Comparison of ENCODE assay signal across 10 cellular contexts in genomic region chr14:34018125-34018524, GRCh38.
DNase-seq lines count a peak whose midpoint lies in the region; ATAC-seq lines count a peak whose summit lies in the region.
"Had no signal": no experiment of that assay in that cellular context is flagged by ENCODE, and none has a peak within 500 bp of the region (broad histone marks: within the 10 kb centered on the region; RNA-seq: fewer than 3 reads in every experiment).

No MANE protein-coding gene starts in this region.

- no peaks in the 10 kb centered on the region for H3K9me3 Mint-ChIP-seq in activated CD4-positive, alpha-beta T cell treated with anti-CD3 and anti-CD28 coated beads for 36 hours (ENCODE audit: low read depth)
- no peaks in the 10 kb centered on the region for H3K9me3 Mint-ChIP-seq in central memory CD8-positive, alpha-beta T cell

- peaks cover 17% of the 10 kb centered on the region for H3K4me1 Mint-ChIP-seq in activated CD4-positive, alpha-beta T cell treated with anti-CD3 and anti-CD28 coated beads for 36 hours
- H3K4me1 Mint-ChIP-seq in central memory CD8-positive, alpha-beta T cell, result peaks cover 5% of the 10 kb centered on the region

- no peaks in the 10 kb centered on the region for H3K36me3 Mint-ChIP-seq in activated CD4-positive, alpha-beta T cell treated with anti-CD3 and anti-CD28 coated beads for 36 hours (ENCODE audit: low read depth)
- H3K36me3 Mint-ChIP-seq in central memory CD8-positive, alpha-beta T cell (ENCODE audit: insufficient read depth), result peaks cover 2% of the 10 kb centered on the region

- H3K27ac Mint-ChIP-seq in activated CD4-positive, alpha-beta T cell treated with anti-CD3 and anti-CD28 coated beads for 36 hours, result peak overlapping the region; percentile 83
- peak overlapping the region; percentile 51 for H3K27ac Mint-ChIP-seq in central memory CD8-positive, alpha-beta T cell (ENCODE audit: low read depth)

- no peaks in the 10 kb centered on the region for H3K4me1 ChIP-seq in skeletal muscle satellite cell (ENCODE audit: control insufficient read depth, insufficient read depth, low read length)

- H3K4me2 ChIP-seq in skeletal muscle satellite cell (ENCODE audit: low read length), result peak overlapping the region; percentile 65

- H3K27me3 Mint-ChIP-seq in activated CD4-positive, alpha-beta T cell treated with anti-CD3 and anti-CD28 coated beads for 36 hours, result no peaks in the 10 kb centered on the region
- H3K27me3 Mint-ChIP-seq in central memory CD8-positive, alpha-beta T cell, result no peaks in the 10 kb centered on the region

- CTCF ChIA-PET in activated CD4-positive, alpha-beta T cell treated with anti-CD3 and anti-CD28 coated beads for 36 hours (lab: Charles Lee), result no interaction called here

- no peaks in the 10 kb centered on the region for H3K9me3 ChIP-seq in skeletal muscle satellite cell (replicated peaks; ENCODE audit: low read length)

- POLR2A ChIA-PET in activated CD4-positive, alpha-beta T cell treated with anti-CD3 and anti-CD28 coated beads for 36 hours (lab: Charles Lee), result no interaction called here

- DNase-seq in activated CD4-positive, alpha-beta T cell treated with anti-CD3 and anti-CD28 coated beads for 36 hours, result no peak
- no peak for DNase-seq in activated CD4-positive, alpha-beta T cell treated with anti-CD3 and anti-CD28 coated beads, Interleukin-2, amount 50 U/mL, for 1 hour
- no peak for DNase-seq in central memory CD8-positive, alpha-beta T cell (ENCODE audit: low spot score in 2 of 2)
- DNase-seq in ureter (ENCODE audit: low spot score), result no peak
- DNase-seq in GOT3 (lab: John Stamatoyannopoulos, UW), result no peak
- DNase-seq: activated CD8-positive, alpha-beta memory T cell treated with anti-CD3 and anti-CD28 coated beads, Interleukin-2, amount 50 U/mL, for 4 hours; NCI-H1694 had no signal

- H3K4me3 Mint-ChIP-seq in activated CD4-positive, alpha-beta T cell treated with anti-CD3 and anti-CD28 coated beads for 36 hours, result peak overlapping the region; percentile 67
- H3K4me3 Mint-ChIP-seq in central memory CD8-positive, alpha-beta T cell, result peak overlapping the region; percentile 55

- intact Hi-C loops in activated CD4-positive, alpha-beta T cell treated with anti-CD3 and anti-CD28 coated beads for 36 hours (cut with DNase I, micrococcal nuclease), result loop anchor here in 1 of 2 experiments (2.0 kb wide), 1 partner anchor 21 kb away; no protein-coding TSS in a partner anchor

- H3K4me3 ChIP-seq in skeletal muscle satellite cell (ENCODE audit: low read length), result no peak overlapping the region

- no peak overlapping the region for H3K9ac ChIP-seq in skeletal muscle satellite cell (ENCODE audit: low read depth, low read length)

- peaks cover 36% of the 10 kb centered on the region for H3K27me3 ChIP-seq in skeletal muscle satellite cell (ENCODE audit: control insufficient read depth, insufficient read depth, low read length)

- no peaks in the 10 kb centered on the region for H3K36me3 ChIP-seq in skeletal muscle satellite cell (ENCODE audit: insufficient read depth, low read length)

- peak; percentile 81 for ATAC-seq in activated CD4-positive, alpha-beta T cell treated with anti-CD3 and anti-CD28 coated beads for 36 hours
- ATAC-seq in HG03354 (IDR thresholded peaks at IDR 0.05; ENCODE audit: poor library complexity, severe bottlenecking, unreplicated experiment) (peak; percentile 26), HG02938 (IDR thresholded peaks at IDR 0.05; ENCODE audit: unreplicated experiment) (no peak)
- ATAC-seq in central memory CD8-positive, alpha-beta T cell (replicated peaks; ENCODE audit: extremely low read depth, poor library complexity, severe bottlenecking), result no peak

Comparison
In these comparisons a context has a peak if more than half of its experiments do, and no peak if none do; other contexts are left out.
1. ATAC-seq: peak in activated CD4-positive, alpha-beta T cell treated with anti-CD3 and anti-CD28 coated beads for 36 hours (single experiment) and HG03354 (single experiment); none in central memory CD8-positive, alpha-beta T cell (single experiment) and HG02938 (single experiment).